ENCODE assay signal across 8 cellular contexts in the genomic region with DNA sequence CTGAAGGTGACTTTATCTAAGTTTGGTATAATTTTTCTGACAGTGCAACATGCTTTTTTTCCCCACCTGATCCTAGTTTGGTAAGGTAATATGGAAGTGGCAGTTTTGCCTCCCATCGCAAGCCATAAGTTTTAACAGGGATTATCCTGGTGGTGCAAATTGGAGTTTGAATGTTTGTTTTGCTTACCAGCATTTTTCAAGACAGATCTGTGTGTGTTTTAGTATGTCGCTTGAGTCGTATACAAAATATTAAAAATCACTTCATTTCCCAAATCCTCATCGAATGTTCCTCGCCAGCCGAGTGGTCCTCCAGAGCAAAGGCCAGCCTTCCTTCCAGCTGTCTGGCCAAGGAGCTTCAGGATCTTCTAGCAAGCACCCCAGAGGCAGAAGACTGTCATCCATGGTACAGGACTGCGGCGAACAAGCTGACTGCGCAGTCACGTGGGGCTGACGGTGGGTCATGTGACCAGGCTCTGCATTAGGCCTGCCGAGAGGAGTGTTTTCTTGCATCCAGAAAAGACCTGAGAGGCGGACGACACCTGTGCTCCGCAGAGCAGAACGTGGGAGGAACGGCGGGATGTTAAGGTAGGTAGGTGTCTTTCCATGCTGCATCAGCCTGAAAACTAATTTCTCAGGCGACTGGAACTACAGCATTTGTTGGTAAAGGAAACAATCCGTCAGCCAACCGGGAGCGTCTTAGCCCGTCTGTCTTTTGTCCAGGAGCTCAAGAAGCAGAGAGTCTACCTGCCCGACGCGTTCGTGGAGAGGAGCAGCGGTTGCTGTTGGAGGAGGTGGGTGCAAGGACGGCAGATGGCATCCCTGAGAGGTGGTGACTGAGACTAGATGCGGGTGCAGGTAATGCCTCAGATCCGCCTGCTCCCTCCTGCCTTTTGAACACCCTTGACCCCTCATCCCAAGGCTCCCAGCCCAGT. TPM values are rescaled to one million over a fixed set of nuclear protein-coding genes. Genes with fewer than 3 reads are reported as not detected.
DNase-seq lines count a peak whose midpoint lies in the region; ATAC-seq, FAIRE-seq and TF ChIP-seq lines count a peak whose summit lies in the region.

A gene with protein sequence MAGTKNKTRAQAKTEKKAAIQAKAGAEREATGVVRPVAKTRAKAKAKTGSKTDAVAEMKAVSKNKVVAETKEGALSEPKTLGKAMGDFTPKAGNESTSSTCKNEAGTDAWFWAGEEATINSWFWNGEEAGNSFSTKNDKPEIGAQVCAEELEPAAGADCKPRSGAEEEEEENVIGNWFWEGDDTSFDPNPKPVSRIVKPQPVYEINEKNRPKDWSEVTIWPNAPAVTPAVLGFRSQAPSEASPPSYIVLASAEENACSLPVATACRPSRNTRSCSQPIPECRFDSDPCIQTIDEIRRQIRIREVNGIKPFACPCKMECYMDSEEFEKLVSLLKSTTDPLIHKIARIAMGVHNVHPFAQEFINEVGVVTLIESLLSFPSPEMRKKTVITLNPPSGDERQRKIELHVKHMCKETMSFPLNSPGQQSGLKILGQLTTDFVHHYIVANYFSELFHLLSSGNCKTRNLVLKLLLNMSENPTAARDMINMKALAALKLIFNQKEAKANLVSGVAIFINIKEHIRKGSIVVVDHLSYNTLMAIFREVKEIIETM (plus strand): TSS at position 507 of the 932 bp plus-strand sequence. CDS start 28,253 bp downstream, outside the sequence.

- no peaks in the 10 kb centered on the region for H3K36me3 ChIP-seq in OCI-LY3 (replicated peaks; ENCODE audit: low read depth, low read length)

- no peaks in the 10 kb centered on the region for H3K9me3 ChIP-seq in OCI-LY3 (ENCODE audit: insufficient read depth, low read length)

- peak within 1 kb of the TSS; percentile 54 for H3K9ac ChIP-seq in OCI-LY3 (ENCODE audit: low read length)

- no peaks in the 10 kb centered on the region for H3K27me3 ChIP-seq in OCI-LY3 (ENCODE audit: low read depth, low read length)

- TF ChIP-seq CTCF in OCI-LY3 (IDR thresholded peaks at IDR 0.05; ENCODE audit: low read depth, low read length): no peak

- H4K20me1 ChIP-seq in OCI-LY3 (ENCODE audit: insufficient read depth, low read length): no peaks in the 10 kb centered on the region

- peak; percentile 95 for ATAC-seq in HG03469 (IDR thresholded peaks at IDR 0.05; ENCODE audit: unreplicated experiment)

- H3K4me3 ChIP-seq in OCI-LY3 (ENCODE audit: low read length): peak within 1 kb of the TSS; percentile 81

- DNase-seq in DMS 273 (lab: John Stamatoyannopoulos, UW; ENCODE audit: unreplicated experiment) (peak; percentile 75), DMS 273 treated with DMSO at 0.1 percent for 48 hours (lab: John Stamatoyannopoulos, UW) (no peak), frontal cortex (ENCODE audit: low spot score in 2 of 2) (peak; percentile 49 to 54), occipital lobe (lab: John Stamatoyannopoulos, UW) (peak; percentile 78), superior temporal gyrus (ENCODE audit: extremely low spot score) (peak; percentile 87)
- DNase-seq in activated naive CD4-positive, alpha-beta T cell (lab: John Stamatoyannopoulos, UW): peak; percentile 33 to 62 (median 44)

- no peaks in the 10 kb centered on the region; the same call in 1 of the 2 replicates for H3K4me1 ChIP-seq in OCI-LY3 (ENCODE audit: low read length)

- no peaks in the 10 kb centered on the region for H3K79me2 ChIP-seq in OCI-LY3 (ENCODE audit: low read length)

- peak within 1 kb of the TSS; percentile 88 for H2AFZ ChIP-seq in OCI-LY3 (ENCODE audit: low read depth, low read length)

- no peak for FAIRE-seq in frontal cortex (lab: Jason Lieb, UNC)

- peak within 1 kb of the TSS; percentile 92 for H3K4me2 ChIP-seq in OCI-LY3 (ENCODE audit: low read length)

- no peak within 1 kb of the TSS for H3K27ac ChIP-seq in OCI-LY3 (ENCODE audit: low read length)

RNA-seq across cellular contexts. Expression of the gene that starts here (rescaled TPM):
- total RNA-seq in frontal cortex: 62.0 TPM
- 61.3 TPM for total RNA-seq in occipital lobe
